Comparison of ENCODE assay signal across 8 cellular contexts in the genomic region with DNA sequence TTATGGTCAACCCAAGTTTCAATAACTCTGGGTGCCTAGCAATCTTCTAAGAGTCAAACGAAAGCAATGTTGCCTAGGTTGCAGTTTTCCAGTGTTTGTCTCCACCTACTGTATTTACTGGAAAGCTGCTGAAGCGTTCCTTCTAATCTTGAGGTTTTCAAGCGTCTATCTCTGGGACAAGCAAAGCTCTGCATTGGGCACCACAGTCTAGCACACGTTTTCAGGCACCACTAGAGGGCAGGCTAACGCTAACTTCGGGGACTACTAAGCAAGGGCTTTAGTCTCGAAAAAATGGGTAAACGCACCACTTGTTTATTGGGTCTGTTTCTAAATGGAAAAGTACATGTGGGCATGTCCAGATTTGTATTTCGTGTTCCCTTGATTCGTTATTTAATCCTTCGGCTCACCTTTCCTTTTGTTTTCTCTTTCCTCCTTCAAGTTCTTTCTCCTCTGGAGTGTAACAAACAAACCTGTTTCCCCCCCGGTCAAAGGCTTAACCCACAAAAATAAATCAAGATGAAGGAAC.
DNase-seq lines count a peak whose midpoint lies in the region; ATAC-seq and TF ChIP-seq lines count a peak whose summit lies in the region.
"Not testable (repeated sequence)": the region's sequence is repeated elsewhere in the genome, so short reads cannot be mapped to it uniquely, and the experiment has no call there.

No MANE protein-coding gene starts in this region.

- not testable (repeated sequence) for H2BK20ac ChIP-seq in H9 (ENCODE audit: low read depth, low read length, poor library complexity, severe bottlenecking)

- not testable (repeated sequence) for H2AK5ac ChIP-seq in H9 (ENCODE audit: insufficient read length, low read length)

- not testable (repeated sequence) for H3K4me1 ChIP-seq in H9 (ENCODE audit: insufficient read depth, low read length); prostate gland (replicated peaks); tibial nerve

- H3K9me2 ChIP-seq in SU-DHL-6 (replicated peaks; ENCODE audit: insufficient read depth, low read length) = not testable (repeated sequence)

- H3K4me2 ChIP-seq in H9 (ENCODE audit: insufficient read depth, insufficient read length, low read length); SU-DHL-6 (ENCODE audit: low read depth, low read length, poor library complexity, severe bottlenecking): not testable (repeated sequence)

- not testable (repeated sequence) for H3K27ac Mint-ChIP-seq in H9

- TF ChIP-seq CTCF in GM12873 (IDR thresholded peaks at IDR 0.05; ENCODE audit: insufficient read depth, low read depth, low read length, missing control alignments) (peak; percentile 24), H9 (conservative IDR thresholded peaks at IDR 0.05) (peak; percentile 58), SU-DHL-6 (IDR thresholded peaks at IDR 0.05; ENCODE audit: insufficient read depth, low read length, poor library complexity, severe bottlenecking) (peak; percentile 29), prostate gland (IDR thresholded peaks at IDR 0.05) (peak in 1 of 4 experiments; percentile 45), tibial nerve (IDR thresholded peaks at IDR 0.05) (peak in 3 of 5 experiments; percentile 9 to 19 (median 14))

- not testable (repeated sequence) for H3K79me2 ChIP-seq in H9 (ENCODE audit: insufficient read depth, low read length); SU-DHL-6 (ENCODE audit: insufficient read depth, low read length)

- not testable (repeated sequence) for H2AFZ ChIP-seq in H9 (ENCODE audit: low read length); SU-DHL-6 (ENCODE audit: low read depth, low read length, severe bottlenecking)

- not testable (repeated sequence) for H3K4me3 ChIP-seq in SU-DHL-6 (ENCODE audit: insufficient read depth, low read length, poor library complexity, severe bottlenecking); prostate gland; tibial nerve

- H3K9me3 Mint-ChIP-seq in H9 = peaks cover 29% of the 10 kb centered on the region in 2 experiments
- H3K9me3 Mint-ChIP-seq in activated T-cell treated with anti-CD3 and anti-CD28 coated beads, Interleukin-2, amount 50 U/mL, for 4 hours = not testable (repeated sequence)

- not testable (repeated sequence) for H3K4me1 Mint-ChIP-seq in H9; activated T-cell treated with anti-CD3 and anti-CD28 coated beads, Interleukin-2, amount 50 U/mL, for 4 hours (ENCODE audit: low read depth)

- not testable (repeated sequence) for H3K27ac ChIP-seq in H9 (ENCODE audit: insufficient read length, low read depth, low read length); SU-DHL-6 (ENCODE audit: low read depth, low read length); tibial nerve
- peak overlapping the region in 1 of 2 donors; percentile 27 for H3K27ac ChIP-seq in prostate gland

- WGBS in H9 (ENCODE audit: extremely low coverage, insufficient read length, low lambda C conversion rate) = no CpG with 5 or more reads among the region's 12 CpGs
- WGBS in prostate gland = 30% methylated on average over 12 of the region's 12 CpGs
- WGBS in tibial nerve, 2 donors = 40 to 41% methylated on average over 12 of the region's 12 CpGs

- not testable (repeated sequence) for H3K9ac ChIP-seq in H9 (ENCODE audit: extremely low read depth, insufficient read length, low read length); SU-DHL-6 (ENCODE audit: low read length)

- H2BK12ac ChIP-seq in H9 (ENCODE audit: insufficient read length, low read depth, low read length) = not testable (repeated sequence)

- H3K23ac ChIP-seq in H9 (ENCODE audit: insufficient read length, low read depth, low read length) = not testable (repeated sequence)

- H3K56ac ChIP-seq in H9 (ENCODE audit: insufficient read length, low read depth, low read length) = not testable (repeated sequence)

- H3T11ph ChIP-seq in H9 (ENCODE audit: low read length) = not testable (repeated sequence)

- TF ChIP-seq EP300 in tibial nerve (IDR thresholded peaks at IDR 0.05) = not testable (repeated sequence)

- not testable (repeated sequence) for H4K91ac ChIP-seq in H9 (ENCODE audit: insufficient read length, low read depth, low read length)

- H2BK5ac ChIP-seq in H9 (ENCODE audit: insufficient read length, low read length) = not testable (repeated sequence)

- TF ChIP-seq POLR2A in prostate gland (IDR thresholded peaks at IDR 0.05); tibial nerve (IDR thresholded peaks at IDR 0.05): not testable (repeated sequence)

- not testable (repeated sequence) for H3K4me3 Mint-ChIP-seq in H9; activated T-cell treated with anti-CD3 and anti-CD28 coated beads, Interleukin-2, amount 50 U/mL, for 4 hours

- not testable (repeated sequence) for H3K18ac ChIP-seq in H9 (ENCODE audit: insufficient read length, low read depth, low read length)

- intact Hi-C loops in head of caudate nucleus (cut with DNase I); prostate gland (cut with DNase I): not testable (repeated sequence)

- not testable (repeated sequence) for H2BK15ac ChIP-seq in H9 (ENCODE audit: low read depth, low read length)

- not testable (repeated sequence) for H3K23me2 ChIP-seq in H9 (ENCODE audit: insufficient read length, low read depth, low read length, poor library complexity, severe bottlenecking)

- not testable (repeated sequence) for H3K79me1 ChIP-seq in H9 (ENCODE audit: insufficient read depth, low read depth, low read length, poor library complexity, severe bottlenecking)

- H3K36me3 Mint-ChIP-seq in H9 (ENCODE audit: insufficient read depth in 1 of 3, low read depth in 3 of 3) = peaks cover 0 to 17% (median 9%) of the 10 kb centered on the region in 3 experiments; a peak in 6 of 7 replicates
- H3K36me3 Mint-ChIP-seq in activated T-cell treated with anti-CD3 and anti-CD28 coated beads, Interleukin-2, amount 50 U/mL, for 4 hours (ENCODE audit: insufficient read depth) = not testable (repeated sequence)

- not testable (repeated sequence) for H3F3A ChIP-seq in SU-DHL-6 (ENCODE audit: insufficient read depth)

- not testable (repeated sequence) for DNase-seq in H9
- DNase-seq in activated T-cell treated with anti-CD3 and anti-CD28 coated beads, Interleukin-2, amount 50 U/mL, for 4 hours = peak; percentile 27
- DNase-seq in head of caudate nucleus (peak in 41 of 42 donors; percentile 17 to 81 (median 56)), prostate gland (ENCODE audit: low spot score) (peak; percentile 28), tibial nerve (ENCODE audit: low spot score in 2 of 2) (peak in 1 of 2 donors; percentile 24)

- not testable (repeated sequence) for H3K36me3 ChIP-seq in SU-DHL-6 (ENCODE audit: low read length); prostate gland; tibial nerve

- H3K14ac ChIP-seq in H9 (ENCODE audit: insufficient read depth, low read length) = not testable (repeated sequence)

- not testable (repeated sequence) for H3K27me3 ChIP-seq in H9 (ENCODE audit: insufficient read depth, low read length); SU-DHL-6 (ENCODE audit: low read length); prostate gland (replicated peaks; ENCODE audit: insufficient read depth); tibial nerve

- not testable (repeated sequence) for H4K20me1 ChIP-seq in H9 (ENCODE audit: control insufficient read depth, insufficient read depth, insufficient read length); SU-DHL-6 (ENCODE audit: low read depth, low read length)

- peak; percentile 78 for ATAC-seq in HG03520 (IDR thresholded peaks at IDR 0.05; ENCODE audit: unreplicated experiment)
- ATAC-seq in activated T-cell treated with anti-CD3 and anti-CD28 coated beads, Interleukin-2, amount 50 U/mL, for 4 hours = peak; percentile 87

- not testable (repeated sequence) for H4K5ac ChIP-seq in H9 (ENCODE audit: insufficient read length, low read depth, low read length)

- H3K27me3 Mint-ChIP-seq in H9 (ENCODE audit: low read depth); activated T-cell treated with anti-CD3 and anti-CD28 coated beads, Interleukin-2, amount 50 U/mL, for 4 hours (ENCODE audit: low read depth): not testable (repeated sequence)

- H3K4ac ChIP-seq in H9 (ENCODE audit: low read depth, low read length) = not testable (repeated sequence)

- H4K8ac ChIP-seq in H9 (replicated peaks; ENCODE audit: insufficient read length, low read depth, low read length) = not testable (repeated sequence)

- H3K9me3 ChIP-seq in H9 (ENCODE audit: control insufficient read depth, low read depth, low read length) = peaks cover 52% of the 10 kb centered on the region
- H3K9me3 ChIP-seq in SU-DHL-6 (ENCODE audit: insufficient read depth, low read length); prostate gland; tibial nerve: not testable (repeated sequence)

- not testable (repeated sequence) for H2BK120ac ChIP-seq in H9 (ENCODE audit: low read depth, low read length, poor library complexity, severe bottlenecking)
